Comparison of ENCODE assay signal across 22 cellular contexts in genomic region chr2:151239624-151240023, GRCh38.
"Had no signal": no experiment of that assay in that cellular context is flagged by ENCODE, and none has a peak within 500 bp of the region (broad histone marks: within the 10 kb centered on the region; RNA-seq: fewer than 3 reads in every experiment).

No MANE protein-coding gene starts in this region.

- H3K9me3 ChIP-seq: colonic mucosa, heart right ventricle, left lung, stomach, thyroid gland, upper lobe of right lung had no signal

- H3K9me3 Mint-ChIP-seq: activated CD4-positive, alpha-beta T cell treated with anti-CD3 and anti-CD28 coated beads, Interleukin-2, amount 10 ng/mL, durations not matched to agents 7 days and 5 days; nephron; stimulated activated naive B cell treated with anti-CD40 and anti-IgM and Interleukin-4, amounts not matched to agents 10 μg/mL and 1 μg/mL and 100 μg/mL, for 72 hours had no signal

- H3K4me3 Mint-ChIP-seq: activated CD4-positive, alpha-beta T cell treated with anti-CD3 and anti-CD28 coated beads, Interleukin-2, amount 10 ng/mL, durations not matched to agents 7 days and 5 days; activated CD8-positive, alpha-beta memory T cell treated with anti-CD3 and anti-CD28 coated beads, Interleukin-2, amount 10 ng/mL, durations not matched to agents 7 days and 5 days; activated CD8-positive, alpha-beta T cell treated with anti-CD3 and anti-CD28 coated beads, Interleukin-2, amount 10 ng/mL, durations not matched to agents 7 days and 5 days; activated naive CD8-positive, alpha-beta T cell; nephron; stimulated activated naive B cell treated with anti-CD40 and anti-IgM and Interleukin-4, amounts not matched to agents 10 μg/mL and 1 μg/mL and 100 μg/mL, for 72 hours had no signal

- H3K4me1 Mint-ChIP-seq: activated CD8-positive, alpha-beta memory T cell treated with anti-CD3 and anti-CD28 coated beads, Interleukin-2, amount 10 ng/mL, durations not matched to agents 7 days and 5 days; stimulated activated naive B cell treated with anti-CD40 and anti-IgM and Interleukin-4, amounts not matched to agents 10 μg/mL and 1 μg/mL and 100 μg/mL, for 72 hours had no signal

- H3K27ac ChIP-seq: colonic mucosa, heart right ventricle, left lung, stomach, thyroid gland, upper lobe of right lung had no signal

- H3K27ac Mint-ChIP-seq: activated CD4-positive, alpha-beta T cell treated with anti-CD3 and anti-CD28 coated beads, Interleukin-2, amount 10 ng/mL, durations not matched to agents 7 days and 5 days; activated CD8-positive, alpha-beta memory T cell treated with anti-CD3 and anti-CD28 coated beads, Interleukin-2, amount 10 ng/mL, durations not matched to agents 7 days and 5 days; activated CD8-positive, alpha-beta T cell treated with anti-CD3 and anti-CD28 coated beads, Interleukin-2, amount 10 ng/mL, durations not matched to agents 7 days and 5 days; activated naive CD8-positive, alpha-beta T cell; stimulated activated naive B cell treated with anti-CD40 and anti-IgM and Interleukin-4, amounts not matched to agents 10 μg/mL and 1 μg/mL and 100 μg/mL, for 72 hours had no signal

- H3K27me3 ChIP-seq: colonic mucosa, heart right ventricle, left lung, stomach, thyroid gland, upper lobe of right lung had no signal

- H3K36me3 ChIP-seq: colonic mucosa, heart right ventricle, left lung, stomach, thyroid gland, upper lobe of right lung had no signal

- H3K4me1 ChIP-seq: colonic mucosa, left lung, thyroid gland, upper lobe of right lung had no signal

- H3K4me3 ChIP-seq: colonic mucosa, heart right ventricle, left lung, lung, stomach, thyroid gland, upper lobe of right lung had no signal

- H3K27me3 Mint-ChIP-seq: activated naive CD8-positive, alpha-beta T cell had no signal

- ATAC-seq: activated CD8-positive, alpha-beta memory T cell treated with anti-CD3 and anti-CD28 coated beads, Interleukin-2, amount 10 ng/mL, durations not matched to agents 7 days and 5 days; right cardiac atrium had no signal

- DNase-seq: activated CD4-positive, alpha-beta T cell treated with anti-CD3 and anti-CD28 coated beads for 1 hour; activated CD4-positive, alpha-beta T cell treated with anti-CD3 and anti-CD28 coated beads, Interleukin-2, amount 10 ng/mL, durations not matched to agents 7 days and 5 days; activated CD8-positive, alpha-beta memory T cell treated with anti-CD3 and anti-CD28 coated beads, Interleukin-2, amount 10 ng/mL, durations not matched to agents 7 days and 5 days; activated CD8-positive, alpha-beta T cell treated with anti-CD3 and anti-CD28 coated beads, Interleukin-2, amount 10 ng/mL, durations not matched to agents 7 days and 5 days; activated effector memory CD4-positive, alpha-beta T cell treated with Interleukin-2 at 50 U/mL for 16 hours; activated naive CD4-positive, alpha-beta T cell treated with Interleukin-2 at 50 U/mL for 16 hours; colonic mucosa; effector CD8-positive, alpha-beta T cell; foreskin fibroblast; heart right ventricle; posterior cingulate gyrus; stimulated activated CD4-positive, alpha-beta T cell treated with anti-CD3 and anti-CD28 coated beads, Interleukin-15, amount 100 ng/mL, for 24 hours; stimulated activated CD4-positive, alpha-beta T cell treated with anti-CD3 and anti-CD28 coated beads, Interleukin-2, amount 100 ng/mL, for 24 hours; stimulated activated naive B cell treated with anti-CD40 and anti-IgM and Interleukin-4, amounts not matched to agents 10 μg/mL and 1 μg/mL and 100 μg/mL, for 72 hours; stomach; thyroid gland; upper lobe of right lung had no signal

- H3K36me3 Mint-ChIP-seq: activated CD8-positive, alpha-beta memory T cell treated with anti-CD3 and anti-CD28 coated beads, Interleukin-2, amount 10 ng/mL, durations not matched to agents 7 days and 5 days; activated naive CD8-positive, alpha-beta T cell; stimulated activated naive B cell treated with anti-CD40 and anti-IgM and Interleukin-4, amounts not matched to agents 10 μg/mL and 1 μg/mL and 100 μg/mL, for 72 hours had no signal
